In genomic region chr10:71837085-71837827, GRCh38 we compare ENCODE assay signal across 8 cellular contexts. TPM values are rescaled to one million over a fixed set of nuclear protein-coding genes. Genes with fewer than 3 reads are reported as not detected.
DNase-seq lines count a peak whose midpoint lies in the region; ATAC-seq and TF ChIP-seq lines count a peak whose summit lies in the region.

No MANE protein-coding gene starts in this region.

- H3K4me1 ChIP-seq in DOHH2 (ENCODE audit: control insufficient read depth, low read length), result peaks cover 40% of the 10 kb centered on the region
- peaks cover 38% of the 10 kb centered on the region for H3K4me1 ChIP-seq in OCI-LY3 (ENCODE audit: low read length)

- H2AFZ ChIP-seq in OCI-LY3 (ENCODE audit: low read depth, low read length), result no peak overlapping the region

- H4K20me1 ChIP-seq in DOHH2 (ENCODE audit: control insufficient read depth, insufficient read depth, low read depth, low read length), result peaks cover 36% of the 10 kb centered on the region
- H4K20me1 ChIP-seq in OCI-LY3 (ENCODE audit: insufficient read depth, low read length), result peaks cover 86% of the 10 kb centered on the region

- H3K9ac ChIP-seq in OCI-LY3 (ENCODE audit: low read length), result no peak overlapping the region

- H3K79me2 ChIP-seq in DOHH2 (ENCODE audit: control insufficient read depth, low read length), result peaks cover 49% of the 10 kb centered on the region
- H3K79me2 ChIP-seq in OCI-LY3 (ENCODE audit: low read length), result peaks cover 14% of the 10 kb centered on the region

- peak overlapping the region; percentile 71 for H3K4me2 ChIP-seq in DOHH2 (ENCODE audit: low read length)
- peak overlapping the region; percentile 99 for H3K4me2 ChIP-seq in OCI-LY3 (ENCODE audit: low read length)

- TF ChIP-seq CTCF in DOHH2 (IDR thresholded peaks at IDR 0.05; ENCODE audit: low read depth, low read length, poor library complexity, severe bottlenecking) (peak; percentile 78), OCI-LY3 (IDR thresholded peaks at IDR 0.05; ENCODE audit: low read depth, low read length) (peak; percentile 67)

- no peak for ATAC-seq in activated CD8-positive, alpha-beta memory T cell treated with anti-CD3 and anti-CD28 coated beads, Interleukin-2, amount 10 ng/mL, durations not matched to agents 7 days and 5 days
- ATAC-seq in HG03280 (IDR thresholded peaks at IDR 0.05; ENCODE audit: unreplicated experiment) (no peak), HG03571 (IDR thresholded peaks at IDR 0.05; ENCODE audit: unreplicated experiment) (no peak)

- no peaks in the 10 kb centered on the region for H3K27me3 Mint-ChIP-seq in activated CD8-positive, alpha-beta memory T cell treated with anti-CD3 and anti-CD28 coated beads, Interleukin-2, amount 10 ng/mL, durations not matched to agents 7 days and 5 days

- H3K9me3 Mint-ChIP-seq in activated CD8-positive, alpha-beta memory T cell treated with anti-CD3 and anti-CD28 coated beads, Interleukin-2, amount 10 ng/mL, durations not matched to agents 7 days and 5 days (ENCODE audit: low read depth), result no peaks in the 10 kb centered on the region

- H3F3A ChIP-seq in DOHH2 (ENCODE audit: control insufficient read depth, insufficient read depth), result no peaks in the 10 kb centered on the region

- H3K27me3 ChIP-seq in DOHH2 (ENCODE audit: control insufficient read depth, low read length), result 0 out of 2 replicates have a peak, but pooled peaks cover 4% of the 10 kb centered on the region
- H3K27me3 ChIP-seq in OCI-LY3 (ENCODE audit: low read depth, low read length), result peaks cover 48% of the 10 kb centered on the region

- H3K4me3 ChIP-seq in DOHH2 (ENCODE audit: low read length) (peak overlapping the region; percentile 57), OCI-LY3 (ENCODE audit: low read length) (peak overlapping the region; percentile 68)

- DNase-seq in erythroblast (lab: John Stamatoyannopoulos, UW) (peak; percentile 32 to 58), pons (ENCODE audit: low spot score) (peak; percentile 56), AG20443 (ENCODE audit: low spot score) (no peak)
- DNase-seq in activated CD8-positive, alpha-beta memory T cell treated with anti-CD3 and anti-CD28 coated beads, Interleukin-2, amount 10 ng/mL, durations not matched to agents 7 days and 5 days, result no peak

- H3K36me3 Mint-ChIP-seq in activated CD8-positive, alpha-beta memory T cell treated with anti-CD3 and anti-CD28 coated beads, Interleukin-2, amount 10 ng/mL, durations not matched to agents 7 days and 5 days, result no peaks in the 10 kb centered on the region

- H3K36me3 ChIP-seq in DOHH2 (ENCODE audit: control insufficient read depth, low read length) (no peaks in the 10 kb centered on the region), OCI-LY3 (replicated peaks; ENCODE audit: low read depth, low read length) (peaks cover 3% of the 10 kb centered on the region)

- H3K9me2 ChIP-seq in DOHH2 (replicated peaks; ENCODE audit: control insufficient read depth, low read length), result no peaks in the 10 kb centered on the region

- H3K9me3 ChIP-seq in DOHH2 (ENCODE audit: control insufficient read depth, insufficient read depth, low read length), result no peaks in the 10 kb centered on the region
- H3K9me3 ChIP-seq in OCI-LY3 (ENCODE audit: insufficient read depth, low read length), result no peaks in the 10 kb centered on the region

- no peak overlapping the region for H3K27ac Mint-ChIP-seq in activated CD8-positive, alpha-beta memory T cell treated with anti-CD3 and anti-CD28 coated beads, Interleukin-2, amount 10 ng/mL, durations not matched to agents 7 days and 5 days

- CTCF ChIA-PET in activated CD8-positive, alpha-beta memory T cell treated with anti-CD3 and anti-CD28 coated beads, Interleukin-2, amount 10 ng/mL, durations not matched to agents 7 days and 5 days (lab: Charles Lee), result interaction anchor here (0.7 to 1.1 kb wide), 3 partner anchors 15 to 59 kb away, joined by 3 to 4 read pairs (median 3); no protein-coding TSS in a partner anchor

- no peak overlapping the region for H3K4me3 Mint-ChIP-seq in activated CD8-positive, alpha-beta memory T cell treated with anti-CD3 and anti-CD28 coated beads, Interleukin-2, amount 10 ng/mL, durations not matched to agents 7 days and 5 days

- no peak overlapping the region for H3K27ac ChIP-seq in DOHH2 (ENCODE audit: low read depth, low read length)
- H3K27ac ChIP-seq in OCI-LY3 (ENCODE audit: low read length), result no peak overlapping the region

- H3K4me1 Mint-ChIP-seq in activated CD8-positive, alpha-beta memory T cell treated with anti-CD3 and anti-CD28 coated beads, Interleukin-2, amount 10 ng/mL, durations not matched to agents 7 days and 5 days, result peaks cover 26% of the 10 kb centered on the region

- no peak for TF ChIP-seq POLR2A in erythroblast (IDR thresholded peaks at IDR 0.05; ENCODE audit: low read length)

RNA-seq across cellular contexts. Expression of gene PSAP, which starts 13.8 kb away (rescaled TPM):
- 100 to 1,000 TPM; 111 to 118 TPM for total RNA-seq in activated CD8-positive, alpha-beta memory T cell treated with anti-CD3 and anti-CD28 coated beads, Interleukin-2, amount 10 ng/mL, durations not matched to agents 7 days and 5 days

Comparison
In these comparisons a context has a peak if more than half of its experiments do, and no peak if none do; other contexts are left out.
1. DNase-seq: peak in erythroblast (2 of 2) and pons (single experiment); none in activated CD8-positive, alpha-beta memory T cell treated with anti-CD3 and anti-CD28 coated beads, Interleukin-2, amount 10 ng/mL, durations not matched to agents 7 days and 5 days (single experiment) and AG20443 (single experiment).